Comparison of ENCODE assay signal across 18 cellular contexts in the genomic region with DNA sequence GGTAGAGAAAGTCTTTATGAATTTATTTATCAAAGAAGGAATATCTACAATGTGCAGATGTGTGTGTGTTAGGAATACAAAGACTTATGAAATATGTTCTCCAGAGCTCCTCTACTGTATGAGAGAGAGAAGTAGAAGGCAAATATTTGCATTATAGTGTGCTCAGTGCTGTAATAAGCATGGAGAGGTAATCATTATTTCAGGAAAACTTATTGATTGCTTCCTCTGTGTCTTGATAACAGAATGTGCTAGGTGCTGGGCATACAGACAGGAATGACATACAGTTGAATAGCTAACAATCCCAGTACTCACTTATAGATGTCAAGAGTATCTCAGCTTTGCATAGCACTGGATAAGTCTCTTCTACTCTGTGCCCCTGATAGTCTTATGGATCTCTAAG. TPM values are rescaled to one million over a fixed set of nuclear protein-coding genes. Genes with fewer than 3 reads are reported as not detected.
DNase-seq lines count a peak whose midpoint lies in the region; ATAC-seq and TF ChIP-seq lines count a peak whose summit lies in the region.
"Had no signal": no experiment of that assay in that cellular context is flagged by ENCODE, and none has a peak within 500 bp of the region (broad histone marks: within the 10 kb centered on the region; RNA-seq: fewer than 3 reads in every experiment).

No MANE protein-coding gene starts in this region.

- H3K27ac Mint-ChIP-seq in activated T-cell treated with anti-CD3 and anti-CD28 coated beads, Interleukin-2, amount 50 U/mL, for 72 hours: peak overlapping the region; percentile 56
- H3K27ac Mint-ChIP-seq in activated T-helper 17 cell treated with anti-CD3 and anti-CD28 coated beads, Interleukin-2, amount 50 U/mL, for 72 hours: peak overlapping the region; percentile 43
- peak overlapping the region; percentile 35 to 90 (median 62) for H3K27ac Mint-ChIP-seq in immature natural killer cell
- peak overlapping the region; percentile 51 for H3K27ac Mint-ChIP-seq in progenitor cell of endocrine pancreas
- H3K27ac Mint-ChIP-seq: IgD-negative memory B cell had no signal

- H3K9me3 Mint-ChIP-seq in activated T-cell treated with anti-CD3 and anti-CD28 coated beads, Interleukin-2, amount 50 U/mL, for 72 hours: peaks cover 0 to 2% of the 10 kb centered on the region in 2 donors
- no peaks in the 10 kb centered on the region for H3K9me3 Mint-ChIP-seq in activated T-helper 17 cell treated with anti-CD3 and anti-CD28 coated beads, Interleukin-2, amount 50 U/mL, for 72 hours
- H3K9me3 Mint-ChIP-seq in immature natural killer cell: no peaks in the 10 kb centered on the region
- H3K9me3 Mint-ChIP-seq in progenitor cell of endocrine pancreas (ENCODE audit: low read depth): no peaks in the 10 kb centered on the region
- H3K9me3 Mint-ChIP-seq: CD4-positive, CD25-positive, alpha-beta regulatory T cell; CD8-positive, alpha-beta memory T cell; IgD-negative memory B cell had no signal

- no peaks in the 10 kb centered on the region for H3K27me3 Mint-ChIP-seq in activated T-cell treated with anti-CD3 and anti-CD28 coated beads, Interleukin-2, amount 50 U/mL, for 72 hours (ENCODE audit: low read depth)
- no peaks in the 10 kb centered on the region for H3K27me3 Mint-ChIP-seq in activated T-helper 17 cell treated with anti-CD3 and anti-CD28 coated beads, Interleukin-2, amount 50 U/mL, for 72 hours
- H3K27me3 Mint-ChIP-seq in immature natural killer cell (ENCODE audit: low read depth in 3 of 3) (peaks cover 0 to 2% (median 0%) of the 10 kb centered on the region in 3 donors), progenitor cell of endocrine pancreas (no peaks in the 10 kb centered on the region)
- H3K27me3 Mint-ChIP-seq: CD4-positive, CD25-positive, alpha-beta regulatory T cell; CD8-positive, alpha-beta memory T cell; IgD-negative memory B cell had no signal

- no peak for ATAC-seq in activated T-cell treated with anti-CD3 and anti-CD28 coated beads, Interleukin-2, amount 50 U/mL, for 72 hours (replicated peaks in 1 of 2)
- ATAC-seq in activated T-helper 17 cell treated with anti-CD3 and anti-CD28 coated beads, Interleukin-2, amount 50 U/mL, for 72 hours (replicated peaks): no peak
- ATAC-seq in GM19467 (IDR thresholded peaks at IDR 0.05; ENCODE audit: unreplicated experiment) (no peak), GM18498 (IDR thresholded peaks at IDR 0.05; ENCODE audit: unreplicated experiment) (no peak)

- peaks cover 6 to 34% of the 10 kb centered on the region in 2 donors for H3K36me3 Mint-ChIP-seq in activated T-cell treated with anti-CD3 and anti-CD28 coated beads, Interleukin-2, amount 50 U/mL, for 72 hours (ENCODE audit: insufficient read depth in 2 of 2)
- H3K36me3 Mint-ChIP-seq in activated T-helper 17 cell treated with anti-CD3 and anti-CD28 coated beads, Interleukin-2, amount 50 U/mL, for 72 hours (ENCODE audit: low read depth): peaks cover 90% of the 10 kb centered on the region
- H3K36me3 Mint-ChIP-seq in immature natural killer cell (peaks cover 22 to 38% (median 28%) of the 10 kb centered on the region in 3 donors), progenitor cell of endocrine pancreas (ENCODE audit: insufficient read depth) (peaks cover 13% of the 10 kb centered on the region)

- no peak for TF ChIP-seq CTCF in progenitor cell of endocrine pancreas (IDR thresholded peaks at IDR 0.05; ENCODE audit: unreplicated experiment)

- no peak overlapping the region for H3K4me3 Mint-ChIP-seq in activated T-cell treated with anti-CD3 and anti-CD28 coated beads, Interleukin-2, amount 50 U/mL, for 72 hours
- no peak overlapping the region for H3K4me3 Mint-ChIP-seq in activated T-helper 17 cell treated with anti-CD3 and anti-CD28 coated beads, Interleukin-2, amount 50 U/mL, for 72 hours
- H3K4me3 Mint-ChIP-seq in immature natural killer cell (peak overlapping the region in 1 of 5 donors; percentile 9), progenitor cell of endocrine pancreas (ENCODE audit: low read depth) (no peak overlapping the region)
- H3K4me3 Mint-ChIP-seq: CD4-positive, CD25-positive, alpha-beta regulatory T cell; CD8-positive, alpha-beta memory T cell had no signal

- H3K4me1 Mint-ChIP-seq in activated T-cell treated with anti-CD3 and anti-CD28 coated beads, Interleukin-2, amount 50 U/mL, for 72 hours (ENCODE audit: low read depth): peaks cover 46% of the 10 kb centered on the region
- H3K4me1 Mint-ChIP-seq in activated T-helper 17 cell treated with anti-CD3 and anti-CD28 coated beads, Interleukin-2, amount 50 U/mL, for 72 hours: peaks cover 20% of the 10 kb centered on the region
- H3K4me1 Mint-ChIP-seq in immature natural killer cell (peaks cover 53 to 57% of the 10 kb centered on the region in 2 donors), progenitor cell of endocrine pancreas (ENCODE audit: low read depth) (peaks cover 11% of the 10 kb centered on the region)

- no peak for DNase-seq in activated T-cell treated with anti-CD3 and anti-CD28 coated beads, Interleukin-2, amount 50 U/mL, for 72 hours
- DNase-seq in activated T-cell treated with anti-CD3 and anti-CD28 coated beads, Interleukin-2, amount 50 U/mL, for 1 hour: no peak
- DNase-seq in immature natural killer cell (no peak), progenitor cell of endocrine pancreas (ENCODE audit: low spot score, unreplicated experiment) (no peak)
- DNase-seq: ACHN; BE2C; C1 segment of cervical spinal cord; CD4-positive, CD25-positive, alpha-beta regulatory T cell; CD8-positive, alpha-beta memory T cell; COR-L47; DMS 273 treated with DMSO at 0.1 percent for 48 hours; DMS79; GDM1; KBM-7 had no signal

RNA-seq across cellular contexts. Expression of a gene that starts 30.2 kb away (rescaled TPM):
- total RNA-seq in activated T-cell treated with anti-CD3 and anti-CD28 coated beads, Interleukin-2, amount 50 U/mL, for 72 hours: 10 to 100 TPM; 29.7 to 38.2 TPM
- 10 to 100 TPM; 34.6 to 37.7 TPM for total RNA-seq in activated T-helper 17 cell treated with anti-CD3 and anti-CD28 coated beads, Interleukin-2, amount 50 U/mL, for 72 hours
- polyA plus RNA-seq in immature natural killer cell: 10 to 100 TPM; 12.9 to 22.1 (median 14.0) TPM
- total RNA-seq in progenitor cell of endocrine pancreas: 29.1 and 31.3 TPM in 2 replicates
